In genomic region chr13:40984670-40985366, GRCh38 we compare ENCODE assay signal across 8 cellular contexts. TPM values are rescaled to one million over a fixed set of nuclear protein-coding genes. Genes with fewer than 3 reads are reported as not detected.
DNase-seq lines count a peak whose midpoint lies in the region; ATAC-seq, FAIRE-seq and TF ChIP-seq lines count a peak whose summit lies in the region.

No MANE protein-coding gene starts in this region.

- H3K4me2 ChIP-seq in DND-41 (ENCODE audit: insufficient read depth, low read length) (peak overlapping the region; percentile 75), OCI-LY3 (ENCODE audit: low read length) (peak overlapping the region; percentile 73)

- H3K36me3 ChIP-seq in DND-41 (ENCODE audit: insufficient read depth, low read length) = peaks cover 22% of the 10 kb centered on the region
- peaks cover 17% of the 10 kb centered on the region for H3K36me3 ChIP-seq in OCI-LY3 (replicated peaks; ENCODE audit: low read depth, low read length)
- peaks cover 0 to 19% (median 0%) of the 10 kb centered on the region in 3 donors for H3K36me3 ChIP-seq in esophagus squamous epithelium
- no peaks in the 10 kb centered on the region for H3K36me3 ChIP-seq in small intestine (ENCODE audit: control insufficient read depth in 2 of 2, insufficient read depth in 2 of 2, low read length in 2 of 2)

- H4K20me1 ChIP-seq in DND-41 (ENCODE audit: insufficient read depth, low read length) (peaks cover 8% of the 10 kb centered on the region; the same call in 1 of the 2 replicates), OCI-LY3 (ENCODE audit: insufficient read depth, low read length) (peaks cover 86% of the 10 kb centered on the region)

- DNase-seq in DND-41 = no peak
- no peak for DNase-seq in esophagus squamous epithelium (lab: John Stamatoyannopoulos, UW)
- peak; percentile 67 for DNase-seq in small intestine
- no peak for DNase-seq in NCI-H187 treated with DMSO at 0.1 percent for 48 hours (lab: John Stamatoyannopoulos, UW)
- DNase-seq in D721Med (ENCODE audit: insufficient read length, low spot score) = no peak
- DNase-seq in sciatic nerve (ENCODE audit: low spot score) = no peak

- WGBS in esophagus squamous epithelium, 2 donors = 15 to 16% methylated on average over 3 of the region's 3 CpGs
- WGBS in small intestine, 3 donors = 3 to 28% (median 5%) methylated on average over 3 of the region's 3 CpGs

- H3K9ac ChIP-seq in DND-41 (ENCODE audit: low read depth, low read length) = peak overlapping the region; percentile 73
- peak overlapping the region; percentile 7 for H3K9ac ChIP-seq in OCI-LY3 (ENCODE audit: low read length)

- peaks cover 99% of the 10 kb centered on the region for H3K79me2 ChIP-seq in DND-41 (ENCODE audit: insufficient read depth, low read length)
- peaks cover 91% of the 10 kb centered on the region for H3K79me2 ChIP-seq in OCI-LY3 (ENCODE audit: low read length)

- FAIRE-seq in small intestine (lab: Jason Lieb, UNC) = peak; percentile 51
- no peak for FAIRE-seq in D721Med (lab: Jason Lieb, UNC)

- ATAC-seq in DND-41 (ENCODE audit: insufficient read depth, low read depth) = peak; percentile 62
- ATAC-seq in GM21717 (IDR thresholded peaks at IDR 0.05; ENCODE audit: unreplicated experiment) = peak; percentile 50
- no peak for ATAC-seq in sciatic nerve

- TF ChIP-seq CTCF in DND-41 (IDR thresholded peaks at IDR 0.05; ENCODE audit: borderline replicate concordance, extremely low read depth, low read length, poor library complexity, severe bottlenecking) (no peak), OCI-LY3 (IDR thresholded peaks at IDR 0.05; ENCODE audit: low read depth, low read length) (no peak), esophagus squamous epithelium (IDR thresholded peaks at IDR 0.05) (no peak), D721Med (IDR thresholded peaks at IDR 0.05; ENCODE audit: insufficient read depth, missing control alignments) (no peak)

- H2AFZ ChIP-seq in DND-41 (ENCODE audit: low read depth, low read length) (no peak overlapping the region), OCI-LY3 (ENCODE audit: low read depth, low read length) (no peak overlapping the region)

- intact Hi-C loops in esophagus squamous epithelium (cut with DNase I) = no loop called here
- intact Hi-C loops in sciatic nerve (cut with DNase I) = no loop called here

- H3K9me3 ChIP-seq in DND-41 (ENCODE audit: insufficient read depth, low read length, severe bottlenecking) = no peaks in the 10 kb centered on the region
- H3K9me3 ChIP-seq in OCI-LY3 (ENCODE audit: insufficient read depth, low read length) = no peaks in the 10 kb centered on the region
- H3K9me3 ChIP-seq in esophagus squamous epithelium = no peaks in the 10 kb centered on the region
- no peaks in the 10 kb centered on the region for H3K9me3 ChIP-seq in small intestine (ENCODE audit: control insufficient read depth, low read depth)

- TF ChIP-seq POLR2A in esophagus squamous epithelium (IDR thresholded peaks at IDR 0.05) = peak in 1 of 4 donors; percentile 14

- H3K27ac ChIP-seq in DND-41 (ENCODE audit: low read length) (peak overlapping the region; percentile 94), OCI-LY3 (ENCODE audit: low read length) (no peak overlapping the region), esophagus squamous epithelium (peak overlapping the region; percentile 69 to 87 (median 84)), small intestine (ENCODE audit: low read depth in 1 of 2, low read length in 1 of 2) (peak overlapping the region; percentile 72 to 91)

- H3K27me3 ChIP-seq in DND-41 (ENCODE audit: insufficient read depth, low read length, poor library complexity) = no peaks in the 10 kb centered on the region
- no peaks in the 10 kb centered on the region for H3K27me3 ChIP-seq in OCI-LY3 (ENCODE audit: low read depth, low read length)
- H3K27me3 ChIP-seq in esophagus squamous epithelium = no peaks in the 10 kb centered on the region
- no peaks in the 10 kb centered on the region for H3K27me3 ChIP-seq in small intestine (ENCODE audit: control insufficient read depth in 2 of 2, insufficient read depth in 2 of 2, low read length in 2 of 2)

- H3K4me1 ChIP-seq in DND-41 (ENCODE audit: insufficient read depth, low read length) (peaks cover 95% of the 10 kb centered on the region), OCI-LY3 (ENCODE audit: low read length) (peaks cover 52% of the 10 kb centered on the region), esophagus squamous epithelium (peaks cover 21 to 97% (median 33%) of the 10 kb centered on the region in 3 donors), small intestine (ENCODE audit: control insufficient read depth in 2 of 2, insufficient read depth in 1 of 2, low read depth in 1 of 2, low read length in 1 of 2) (peaks cover 4 to 19% of the 10 kb centered on the region in 2 donors)

- H3K4me3 ChIP-seq in DND-41 (ENCODE audit: low read depth in 1 of 2, low read length in 2 of 2) = peak overlapping the region; percentile 18 to 53; a peak in 3 of 4 replicates
- H3K4me3 ChIP-seq in OCI-LY3 (ENCODE audit: low read length) = peak overlapping the region; percentile 60
- peak overlapping the region in 3 of 4 donors; percentile 11 to 53 (median 24) for H3K4me3 ChIP-seq in esophagus squamous epithelium
- H3K4me3 ChIP-seq in small intestine (ENCODE audit: low read depth in 1 of 2, low read length in 2 of 2) = peak overlapping the region in 1 of 2 donors; percentile 25

RNA-seq across cellular contexts. Expression of gene ELF1, which starts 34.3 kb away (rescaled TPM):
- 10 to 100 TPM; 61.9 to 84.5 (median 71.5) TPM for total RNA-seq in esophagus squamous epithelium
- polyA plus RNA-seq in small intestine = 10 to 100 TPM; 34.3 to 40.8 (median 38.0) TPM
- 61.7 TPM for total RNA-seq in sciatic nerve
